9 cellular contexts compared by ENCODE assay signal in the genomic region with DNA sequence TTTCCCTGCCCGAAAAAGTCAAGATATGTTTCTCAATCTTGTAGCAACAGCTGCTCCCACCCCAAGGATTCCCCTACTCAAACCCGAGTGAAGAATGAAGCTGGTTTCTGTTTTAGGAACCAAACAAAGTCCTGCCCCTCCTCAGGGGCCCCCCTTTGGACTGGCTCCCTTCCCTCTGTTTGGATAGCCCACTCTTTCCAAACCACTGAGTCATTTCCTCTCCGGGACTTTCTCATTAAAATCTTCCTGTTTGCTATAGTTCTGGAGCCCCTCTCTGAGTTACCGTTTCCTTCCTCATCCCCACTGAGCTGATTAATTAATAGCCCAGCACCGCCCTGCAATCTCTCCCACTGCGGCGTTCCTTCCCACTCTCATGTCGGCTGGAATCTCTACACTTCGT.
DNase-seq lines count a peak whose midpoint lies in the region; ATAC-seq and TF ChIP-seq lines count a peak whose summit lies in the region.
"Had no signal": no experiment of that assay in that cellular context is flagged by ENCODE, and none has a peak within 500 bp of the region (broad histone marks: within the 10 kb centered on the region; RNA-seq: fewer than 3 reads in every experiment).

No MANE protein-coding gene starts in this region.

- no peaks in the 10 kb centered on the region for H3K36me3 ChIP-seq in Caco-2 (ENCODE audit: control insufficient read depth, insufficient read depth, low read length)

- no peak for ATAC-seq in HG03439 (IDR thresholded peaks at IDR 0.05; ENCODE audit: unreplicated experiment)

- POLR2A ChIA-PET in Caco-2 (lab: Charles Lee), result interaction anchor here (0.7 kb wide), 1 partner anchor 124 kb away, joined by 7 read pairs; no protein-coding TSS in a partner anchor

- no peak for DNase-seq in Caco-2
- DNase-seq in SKM-1 treated with dmso at 0.1 percent for 144 hours (lab: John Stamatoyannopoulos, UW; ENCODE audit: unreplicated experiment), result peak; percentile 39
- DNase-seq in fibroblast of the aortic adventitia (ENCODE audit: low read depth), result peak; percentile 64
- DNase-seq in pulmonary artery endothelial cell (ENCODE audit: low read depth, low spot score), result peak; percentile 39
- DNase-seq in DMS79 (lab: John Stamatoyannopoulos, UW), result no peak
- no peak for DNase-seq in NCI-H446 (lab: John Stamatoyannopoulos, UW)
- DNase-seq in H4 (ENCODE audit: low spot score), result no peak
- DNase-seq: NCI-H146 had no signal

- H3K4me1 Mint-ChIP-seq in Caco-2 (ENCODE audit: low read depth, unreplicated experiment), result peaks cover 8% of the 10 kb centered on the region

- no peak overlapping the region for H3K27ac Mint-ChIP-seq in Caco-2 (ENCODE audit: unreplicated experiment)

- intact Hi-C loops in Caco-2 (cut with micrococcal nuclease; ENCODE audit: unreplicated experiment), result no loop called here

- CTCF ChIA-PET in Caco-2 (lab: Charles Lee), result no interaction called here

- no peaks in the 10 kb centered on the region for H3K9me3 ChIP-seq in Caco-2

- H3K4me3 Mint-ChIP-seq in Caco-2 (ENCODE audit: unreplicated experiment), result peak overlapping the region; percentile 54

- no peaks in the 10 kb centered on the region for H3K4me1 ChIP-seq in Caco-2

- H3K27me3 ChIP-seq in Caco-2 (replicated peaks; ENCODE audit: control insufficient read depth, insufficient read depth, low read length), result no peaks in the 10 kb centered on the region

- 0 out of 2 replicates have a peak overlapping the region, but pooled peaks have one; percentile 4 for H3K4me3 ChIP-seq in Caco-2 (ENCODE audit: low read depth, low read length)
- H3K4me3 ChIP-seq in fibroblast of the aortic adventitia (ENCODE audit: low read depth, low read length), result peak overlapping the region; percentile 39

- H3K9me3 Mint-ChIP-seq in Caco-2 (ENCODE audit: unreplicated experiment), result no peaks in the 10 kb centered on the region

- TF ChIP-seq CTCF in Caco-2 (IDR thresholded peaks at IDR 0.05; ENCODE audit: insufficient read depth in 1 of 2, low read depth in 1 of 2, low read length in 1 of 2, severe bottlenecking in 1 of 2, unreplicated experiment in 1 of 2), result no peak
- no peak for TF ChIP-seq CTCF in fibroblast of the aortic adventitia (IDR thresholded peaks at IDR 0.05; ENCODE audit: insufficient read depth, low read length)

- H3K27me3 Mint-ChIP-seq in Caco-2 (ENCODE audit: insufficient read depth, unreplicated experiment), result peaks cover 5% of the 10 kb centered on the region

- H3K36me3 Mint-ChIP-seq in Caco-2 (ENCODE audit: insufficient read depth, unreplicated experiment), result no peaks in the 10 kb centered on the region

- BruUV-seq in Caco-2 (replicated peaks; lab: Mats Ljungman, UMichigan), result no TSS peak

Comparison
In these comparisons a context has a peak if more than half of its experiments do, and no peak if none do; other contexts are left out.
1. DNase-seq: peak in SKM-1 treated with dmso at 0.1 percent for 144 hours (single experiment), fibroblast of the aortic adventitia (single experiment) and pulmonary artery endothelial cell (single experiment); none in Caco-2 (0 of 2), DMS79 (single experiment), NCI-H446 (0 of 2) and H4 (single experiment).